Comparison of ENCODE assay signal across 8 cellular contexts in genomic region chr1:156053770-156054499, GRCh38. TPM values are rescaled to one million over a fixed set of nuclear protein-coding genes. Genes with fewer than 3 reads are reported as not detected.
DNase-seq lines count a peak whose midpoint lies in the region; ATAC-seq and TF ChIP-seq lines count a peak whose summit lies in the region.

UBQLN4 (minus strand) TSS chr1:156053798; CDS start chr1:156053701, 97 bp downstream.

- H3K4me3 Mint-ChIP-seq in CD8-positive, alpha-beta memory T cell = peak within 1 kb of the TSS; percentile 90 to 99 (median 96)
- H3K4me3 Mint-ChIP-seq in activated T-helper 17 cell treated with anti-CD3 and anti-CD28 coated beads, Interleukin-2, amount 50 U/mL, for 72 hours = peak within 1 kb of the TSS; percentile 98
- peak within 1 kb of the TSS; percentile 97 to 98 (median 98) for H3K4me3 Mint-ChIP-seq in nephron
- peak within 1 kb of the TSS; percentile 95 for H3K4me3 Mint-ChIP-seq in stimulated activated naive CD8-positive, alpha-beta T cell treated with anti-CD3 and anti-CD28 coated beads, Interleukin-15, Interleukin-2, amounts not matched to agents 100 ng/mL and 50 ng/mL, for 24 hours

- peak; percentile 40 to 50 (median 46) for TF ChIP-seq CTCF in nephron (IDR thresholded peaks at IDR 0.05; ENCODE audit: unreplicated experiment in 3 of 3)

- in situ Hi-C loops in KBM-7 (cut with MboI; ENCODE audit: low pct_unique_long_range_greater_than_20kb, low sequenced_read_pairs) = no loop called here

- peaks cover 0 to 55% (median 4%) of the 10 kb centered on the region in 3 donors for H3K36me3 Mint-ChIP-seq in CD8-positive, alpha-beta memory T cell
- peaks cover 47% of the 10 kb centered on the region for H3K36me3 Mint-ChIP-seq in activated T-helper 17 cell treated with anti-CD3 and anti-CD28 coated beads, Interleukin-2, amount 50 U/mL, for 72 hours (ENCODE audit: low read depth)
- H3K36me3 Mint-ChIP-seq in nephron (ENCODE audit: low read depth) = peaks cover 30% of the 10 kb centered on the region
- H3K36me3 Mint-ChIP-seq in stimulated activated naive CD8-positive, alpha-beta T cell treated with anti-CD3 and anti-CD28 coated beads, Interleukin-15, Interleukin-2, amounts not matched to agents 100 ng/mL and 50 ng/mL, for 24 hours (ENCODE audit: low read depth) = peaks cover 15% of the 10 kb centered on the region

- ATAC-seq in GM21360 (IDR thresholded peaks at IDR 0.05; ENCODE audit: unreplicated experiment) = peak; percentile 52
- peak; percentile 62 for ATAC-seq in activated T-helper 17 cell treated with anti-CD3 and anti-CD28 coated beads, Interleukin-2, amount 50 U/mL, for 72 hours (replicated peaks)

- POLR2A ChIA-PET in CD8-positive, alpha-beta memory T cell (lab: Charles Lee) = interaction anchor here (0.6 kb wide), 2 partner anchors 170 to 203 kb away, joined by 3 to 4 read pairs; no protein-coding TSS in a partner anchor

- peaks cover 29 to 49% (median 35%) of the 10 kb centered on the region in 3 donors for H3K4me1 Mint-ChIP-seq in CD8-positive, alpha-beta memory T cell
- peaks cover 14% of the 10 kb centered on the region for H3K4me1 Mint-ChIP-seq in activated T-helper 17 cell treated with anti-CD3 and anti-CD28 coated beads, Interleukin-2, amount 50 U/mL, for 72 hours
- H3K4me1 Mint-ChIP-seq in nephron = peaks cover 28% of the 10 kb centered on the region
- H3K4me1 Mint-ChIP-seq in stimulated activated naive CD8-positive, alpha-beta T cell treated with anti-CD3 and anti-CD28 coated beads, Interleukin-15, Interleukin-2, amounts not matched to agents 100 ng/mL and 50 ng/mL, for 24 hours (ENCODE audit: low read depth) = peaks cover 28% of the 10 kb centered on the region

- CTCF ChIA-PET in CD8-positive, alpha-beta memory T cell (lab: Charles Lee) = interaction anchor here (1.6 kb wide), 1 partner anchor 119 kb away, joined by 4 read pairs; the partner anchor contains the start of gene KHDC4

- H3K27ac ChIP-seq in CD8-positive, alpha-beta memory T cell (ENCODE audit: low read depth, low read length) = peak within 1 kb of the TSS; percentile 79

- H3K36me3 ChIP-seq in CD8-positive, alpha-beta memory T cell (ENCODE audit: insufficient read depth, low read length) = no peaks in the 10 kb centered on the region

- peaks cover 16% of the 10 kb centered on the region for H3K4me1 ChIP-seq in CD8-positive, alpha-beta memory T cell (ENCODE audit: insufficient read depth, low read length)

- H3K27ac Mint-ChIP-seq in CD8-positive, alpha-beta memory T cell = peak within 1 kb of the TSS; percentile 84 to 98 (median 96)
- peak within 1 kb of the TSS; percentile 94 for H3K27ac Mint-ChIP-seq in activated T-helper 17 cell treated with anti-CD3 and anti-CD28 coated beads, Interleukin-2, amount 50 U/mL, for 72 hours
- peak within 1 kb of the TSS; percentile 94 to 98 (median 98) for H3K27ac Mint-ChIP-seq in nephron
- peak within 1 kb of the TSS; percentile 98 for H3K27ac Mint-ChIP-seq in stimulated activated naive CD8-positive, alpha-beta T cell treated with anti-CD3 and anti-CD28 coated beads, Interleukin-15, Interleukin-2, amounts not matched to agents 100 ng/mL and 50 ng/mL, for 24 hours

- H3K9me3 Mint-ChIP-seq in CD8-positive, alpha-beta memory T cell = no peaks in the 10 kb centered on the region
- H3K9me3 Mint-ChIP-seq in activated T-helper 17 cell treated with anti-CD3 and anti-CD28 coated beads, Interleukin-2, amount 50 U/mL, for 72 hours = no peaks in the 10 kb centered on the region
- no peaks in the 10 kb centered on the region for H3K9me3 Mint-ChIP-seq in nephron
- no peaks in the 10 kb centered on the region for H3K9me3 Mint-ChIP-seq in stimulated activated naive CD8-positive, alpha-beta T cell treated with anti-CD3 and anti-CD28 coated beads, Interleukin-15, Interleukin-2, amounts not matched to agents 100 ng/mL and 50 ng/mL, for 24 hours

- no peaks in the 10 kb centered on the region for H3K27me3 ChIP-seq in CD8-positive, alpha-beta memory T cell (ENCODE audit: insufficient read depth, low read length, poor library complexity, severe bottlenecking)

- peak within 1 kb of the TSS; percentile 96 for H3K4me3 ChIP-seq in CD8-positive, alpha-beta memory T cell (ENCODE audit: low read length)

- H3K27me3 Mint-ChIP-seq in CD8-positive, alpha-beta memory T cell = no peaks in the 10 kb centered on the region
- H3K27me3 Mint-ChIP-seq in activated T-helper 17 cell treated with anti-CD3 and anti-CD28 coated beads, Interleukin-2, amount 50 U/mL, for 72 hours = no peaks in the 10 kb centered on the region
- no peaks in the 10 kb centered on the region for H3K27me3 Mint-ChIP-seq in nephron (ENCODE audit: low read depth)
- H3K27me3 Mint-ChIP-seq in stimulated activated naive CD8-positive, alpha-beta T cell treated with anti-CD3 and anti-CD28 coated beads, Interleukin-15, Interleukin-2, amounts not matched to agents 100 ng/mL and 50 ng/mL, for 24 hours = no peaks in the 10 kb centered on the region

- peak; percentile 77 to 89 (median 81) for DNase-seq in CD8-positive, alpha-beta memory T cell
- DNase-seq in KBM-7 (peak; percentile 49), RPMI7951 (ENCODE audit: low read depth) (peak; percentile 79), fibroblast of peridontal ligament (ENCODE audit: extremely low read depth) (peak; percentile 70)

- H3K9me3 ChIP-seq in CD8-positive, alpha-beta memory T cell (ENCODE audit: low read length) = no peaks in the 10 kb centered on the region

RNA-seq across cellular contexts. Expression of gene UBQLN4, which starts in this region (rescaled TPM):
- 10 to 100 TPM; 59.4 to 61.9 TPM for total RNA-seq in CD8-positive, alpha-beta memory T cell
- polyA plus RNA-seq in CD8-positive, alpha-beta memory T cell = 15.6 TPM
- 19.6 and 20.3 TPM in 2 replicates for total RNA-seq in RPMI7951 (2014; rRNA removed; shearing (Covaris generic))
- 10 to 100 TPM; 31.9 to 36.7 TPM for total RNA-seq in activated T-helper 17 cell treated with anti-CD3 and anti-CD28 coated beads, Interleukin-2, amount 50 U/mL, for 72 hours

Comparison
In these comparisons a context has a peak if more than half of its experiments do, and no peak if none do; other contexts are left out.
1. Peak in every context shown above with its lines: DNase-seq, ATAC-seq, H3K4me3 ChIP-seq and H3K27ac ChIP-seq.